18 cellular contexts compared by ENCODE assay signal in genomic region chr11:80702264-80702663, GRCh38.
"Had no signal": no experiment of that assay in that cellular context is flagged by ENCODE, and none has a peak within 500 bp of the region (broad histone marks: within the 10 kb centered on the region; RNA-seq: fewer than 3 reads in every experiment).

No MANE protein-coding gene starts in this region.

- H3K4me3 ChIP-seq: coronary artery, lung, spleen, tibial artery had no signal

- H3K36me3 ChIP-seq: neutrophil, spleen, tibial artery had no signal

- H3K9me3 ChIP-seq: neutrophil, tibial artery had no signal

- H3K4me1 ChIP-seq: spleen, tibial artery had no signal

- ATAC-seq: activated CD8-positive, alpha-beta memory T cell treated with anti-CD3 and anti-CD28 coated beads, Interleukin-2, amount 10 ng/mL, durations not matched to agents 7 days and 5 days; activated T-cell treated with anti-CD3 and anti-CD28 coated beads, Interleukin-2, amount 50 U/mL, for 4 hours; left colon; naive thymus-derived CD4-positive, alpha-beta T cell; right cardiac atrium; stimulated activated memory B cell treated with anti-CD40 and anti-IgM and Interleukin-4, amounts not matched to agents 10 μg/mL and 1 μg/mL and 100 μg/mL, for 72 hours had no signal

- DNase-seq: activated CD4-positive, alpha-beta T cell treated with anti-CD3 and anti-CD28 coated beads, Interleukin-2, amount 50 U/mL, for 4 hours; activated CD4-positive, CD25-positive, alpha-beta regulatory T cell treated with anti-CD3 and anti-CD28 coated beads, Interleukin-2, amount 50 U/mL, for 72 hours; activated CD8-positive, alpha-beta memory T cell treated with anti-CD3 and anti-CD28 coated beads, Interleukin-2, amount 10 ng/mL, durations not matched to agents 7 days and 5 days; activated effector memory CD4-positive, alpha-beta T cell treated with anti-CD3 and anti-CD28 coated beads, Interleukin-2, amount 50 U/mL, for 16 hours; activated naive CD8-positive, alpha-beta T cell treated with anti-CD3 and anti-CD28 coated beads for 36 hours; activated T-cell treated with anti-CD3 and anti-CD28 coated beads, Interleukin-2, amount 50 U/mL, for 4 hours; anterior cingulate cortex; effector CD4-positive, alpha-beta T cell; left colon; naive thymus-derived CD4-positive, alpha-beta T cell; right cardiac atrium; spleen; stimulated activated CD4-positive, alpha-beta T cell treated with anti-CD3 and anti-CD28 coated beads, Interleukin-1b, Interleukin-23, amount 100 ng/mL, for 48 hours; tibial artery had no signal

- H3K27me3 ChIP-seq: neutrophil, spleen, tibial artery had no signal

- H3K27ac ChIP-seq: coronary artery, neutrophil, spleen, tibial artery had no signal
